In genomic region chr10:83801983-83802382, GRCh38 we compare ENCODE assay signal across 21 cellular contexts.
DNase-seq lines count a peak whose midpoint lies in the region; ATAC-seq, FAIRE-seq and TF ChIP-seq lines count a peak whose summit lies in the region.
"Had no signal": no experiment of that assay in that cellular context is flagged by ENCODE, and none has a peak within 500 bp of the region (broad histone marks: within the 10 kb centered on the region; RNA-seq: fewer than 3 reads in every experiment).

No MANE protein-coding gene starts in this region.

- no peaks in the 10 kb centered on the region for H3F3A ChIP-seq in SK-N-SH (replicated peaks; ENCODE audit: insufficient read depth)

- TF ChIP-seq RAD21 in SK-N-SH (IDR thresholded peaks at IDR 0.05; ENCODE audit: low read length) = peak; percentile 8; the same call in 1 of the 2 replicates
- TF ChIP-seq RAD21 in H1 (IDR thresholded peaks at IDR 0.05 in 1 of 2, conservative IDR thresholded peaks at IDR 0.05 in 1 of 2; ENCODE audit: low read depth in 2 of 2, low read length in 2 of 2) = peak; percentile 76 to 78

- no peak overlapping the region for H2BK5ac ChIP-seq in H1 (ENCODE audit: low read depth, low read length)

- H3K9me3 Mint-ChIP-seq in HFFc6 (peaks cover 65% of the 10 kb centered on the region), endothelial cell (ENCODE audit: unreplicated experiment) (no peaks in the 10 kb centered on the region)
- H3K9me3 Mint-ChIP-seq: activated CD8-positive, alpha-beta T cell treated with anti-CD3 and anti-CD28 coated beads for 36 hours; activated T-cell treated with anti-CD3 and anti-CD28 coated beads, Interleukin-2, amount 50 U/mL, for 4 hours; T-helper 2 cell treated with Interferon-gamma antibody and Interleukin-4, amounts not matched to agents 5 μg/mL and 100 μg/mL, for 36 hours had no signal

- peaks cover 7% of the 10 kb centered on the region; the same call in 1 of the 2 replicates for H3K36me3 Mint-ChIP-seq in HFFc6 (ENCODE audit: low read depth)
- H3K36me3 Mint-ChIP-seq in endothelial cell (ENCODE audit: low read depth, unreplicated experiment) = no peaks in the 10 kb centered on the region
- H3K36me3 Mint-ChIP-seq: activated naive CD4-positive, alpha-beta T cell treated with anti-CD3 and anti-CD28 coated beads, Interleukin-2, amount 50 U/mL, for 24 hours; CD4-positive, alpha-beta memory T cell had no signal

- peaks cover 0 to 6% of the 10 kb centered on the region in 2 experiments; a peak in 1 of 4 replicates for H3K4me1 ChIP-seq in SK-N-SH (ENCODE audit: control insufficient read depth in 1 of 2, insufficient read depth in 2 of 2, low read depth in 1 of 2, low read length in 1 of 2)
- no peaks in the 10 kb centered on the region for H3K4me1 ChIP-seq in H1 (replicated peaks in 1 of 4; ENCODE audit: control insufficient read depth in 3 of 4, insufficient read depth in 4 of 4, low read length in 3 of 4)
- H3K4me1 ChIP-seq: left lung, SJSA1 had no signal

- ATAC-seq in SK-N-SH treated with all-trans-retinoic acid at 6 μM for 48 hours = no peak
- ATAC-seq: activated CD8-positive, alpha-beta T cell treated with anti-CD3 and anti-CD28 coated beads for 36 hours; activated T-cell treated with anti-CD3 and anti-CD28 coated beads, Interleukin-2, amount 50 U/mL, for 4 hours; HCT116; left lung had no signal

- TF ChIP-seq CTCF in SK-N-SH (IDR thresholded peaks at IDR 0.05) (no peak), H1 (IDR thresholded peaks at IDR 0.05; ENCODE audit: control extremely low read depth in 1 of 3, insufficient read depth in 1 of 3, low read depth in 1 of 3, low read length in 3 of 3) (peak in 2 of 3 experiments; percentile 37 to 40; a peak in 3 of 4 replicates), HFFc6 (IDR thresholded peaks at IDR 0.05) (no peak), endothelial cell (IDR thresholded peaks at IDR 0.05; ENCODE audit: unreplicated experiment) (no peak)

- H3K27ac Mint-ChIP-seq in HFFc6 (no peak overlapping the region), endothelial cell (ENCODE audit: unreplicated experiment) (no peak overlapping the region)
- H3K27ac Mint-ChIP-seq: activated CD8-positive, alpha-beta T cell treated with anti-CD3 and anti-CD28 coated beads for 36 hours; activated naive CD4-positive, alpha-beta T cell treated with anti-CD3 and anti-CD28 coated beads, Interleukin-2, amount 50 U/mL, for 24 hours; T-helper 2 cell treated with Interferon-gamma antibody and Interleukin-4, amounts not matched to agents 5 μg/mL and 100 μg/mL, for 36 hours had no signal

- FAIRE-seq in H1 (lab: Jason Lieb, UNC) = no peak

- H3K79me1 ChIP-seq in H1 (ENCODE audit: low read depth, low read length) = no peaks in the 10 kb centered on the region

- H3K4me3 Mint-ChIP-seq in HFFc6 (no peak overlapping the region), endothelial cell (ENCODE audit: unreplicated experiment) (no peak overlapping the region)
- H3K4me3 Mint-ChIP-seq: activated CD8-positive, alpha-beta T cell treated with anti-CD3 and anti-CD28 coated beads for 36 hours; activated naive CD4-positive, alpha-beta T cell treated with anti-CD3 and anti-CD28 coated beads, Interleukin-2, amount 50 U/mL, for 24 hours; activated T-cell treated with anti-CD3 and anti-CD28 coated beads, Interleukin-2, amount 50 U/mL, for 4 hours; CD4-positive, alpha-beta memory T cell; T-helper 2 cell treated with Interferon-gamma antibody and Interleukin-4, amounts not matched to agents 5 μg/mL and 100 μg/mL, for 36 hours had no signal

- H3K4me2 ChIP-seq in SK-N-SH (no peak overlapping the region), H1 (ENCODE audit: insufficient read depth in 1 of 2, low read depth in 2 of 2, low read length in 2 of 2) (no peak overlapping the region)

- H3K9ac ChIP-seq in SK-N-SH (no peak overlapping the region), H1 (replicated peaks in 1 of 4; ENCODE audit: extremely low read depth in 1 of 4, low read depth in 3 of 4, low read length in 3 of 4) (no peak overlapping the region)

- H3K4me3 ChIP-seq in SK-N-SH (ENCODE audit: low read depth in 2 of 2, low read length in 1 of 2) (no peak overlapping the region), H1 (ENCODE audit: extremely low read depth in 1 of 4, insufficient read depth in 2 of 4, low read depth in 3 of 4, low read length in 4 of 4) (no peak overlapping the region)
- H3K4me3 ChIP-seq: left lung, SJSA1 had no signal

- H3K79me2 ChIP-seq in SK-N-SH (ENCODE audit: insufficient read depth) = no peaks in the 10 kb centered on the region
- no peaks in the 10 kb centered on the region for H3K79me2 ChIP-seq in H1 (ENCODE audit: control insufficient read depth in 1 of 2, insufficient read depth in 2 of 2, low read length in 2 of 2)

- no peak for TF ChIP-seq EP300 in SK-N-SH (IDR thresholded peaks at IDR 0.05; ENCODE audit: borderline replicate concordance in 1 of 2, low read depth in 1 of 2, low read length in 1 of 2)
- no peak for TF ChIP-seq EP300 in H1 (IDR thresholded peaks at IDR 0.05; ENCODE audit: borderline replicate concordance in 1 of 2, low read depth in 2 of 2, low read length in 2 of 2)

- no peak overlapping the region for H4K8ac ChIP-seq in H1 (ENCODE audit: extremely low read depth, insufficient read depth, low read length)

- no peaks in the 10 kb centered on the region for H3K9me2 ChIP-seq in SK-N-SH

- H3K4me1 Mint-ChIP-seq in HFFc6 (ENCODE audit: low read depth) = no peaks in the 10 kb centered on the region
- H3K4me1 Mint-ChIP-seq in endothelial cell (ENCODE audit: unreplicated experiment) = no peaks in the 10 kb centered on the region
- H3K4me1 Mint-ChIP-seq: activated naive CD4-positive, alpha-beta T cell treated with anti-CD3 and anti-CD28 coated beads, Interleukin-2, amount 50 U/mL, for 24 hours; CD4-positive, alpha-beta memory T cell had no signal

- H3K14ac ChIP-seq in H1 (ENCODE audit: insufficient read length) = no peak overlapping the region

- H3K27ac ChIP-seq in SK-N-SH (ENCODE audit: low read depth in 2 of 2, low read length in 1 of 2) (no peak overlapping the region), H1 (ENCODE audit: low read depth, low read length) (no peak overlapping the region)
- H3K27ac ChIP-seq: left lung, SJSA1 had no signal

- no peak overlapping the region for H2BK120ac ChIP-seq in H1 (replicated peaks; ENCODE audit: low read depth, low read length)

- H4K20me1 ChIP-seq in SK-N-SH (ENCODE audit: insufficient read depth) (no peaks in the 10 kb centered on the region), H1 (replicated peaks in 1 of 2; ENCODE audit: control insufficient read depth in 1 of 2, insufficient read depth in 2 of 2, low read length in 2 of 2) (peaks cover 0 to 2% of the 10 kb centered on the region in 2 experiments)

- no peaks in the 10 kb centered on the region for H3K36me3 ChIP-seq in SK-N-SH (replicated peaks in 1 of 2; ENCODE audit: control insufficient read depth in 1 of 2, insufficient read depth in 2 of 2, low read length in 1 of 2)
- H3K36me3 ChIP-seq in H1 (ENCODE audit: control insufficient read depth in 2 of 4, insufficient read depth in 4 of 4, low read length in 3 of 4) = no peaks in the 10 kb centered on the region
- H3K36me3 ChIP-seq: left lung, SJSA1 had no signal

- H4K5ac ChIP-seq in H1 (ENCODE audit: insufficient read length, low read depth, low read length) = no peak overlapping the region

- H3K27me3 ChIP-seq in SK-N-SH (ENCODE audit: insufficient read depth) (no peaks in the 10 kb centered on the region), H1 (replicated peaks in 1 of 4; ENCODE audit: control insufficient read depth in 3 of 4, extremely low read depth in 1 of 4, insufficient read depth in 3 of 4, low read length in 3 of 4) (no peaks in the 10 kb centered on the region)
- H3K27me3 ChIP-seq: left lung, SJSA1 had no signal

- H3K18ac ChIP-seq in H1 (ENCODE audit: extremely low read depth, low read length) = no peak overlapping the region

- TF ChIP-seq POLR2A in H1 (IDR thresholded peaks at IDR 0.05; ENCODE audit: control extremely low read depth in 1 of 2, low read depth in 2 of 2, low read length in 2 of 2) = no peak

- no peak overlapping the region for H2BK15ac ChIP-seq in H1 (ENCODE audit: low read length)

- no peaks in the 10 kb centered on the region for H3K27me3 Mint-ChIP-seq in HFFc6 (ENCODE audit: insufficient read depth)
- no peaks in the 10 kb centered on the region for H3K27me3 Mint-ChIP-seq in endothelial cell (ENCODE audit: unreplicated experiment)
- H3K27me3 Mint-ChIP-seq: activated CD8-positive, alpha-beta T cell treated with anti-CD3 and anti-CD28 coated beads for 36 hours; activated naive CD4-positive, alpha-beta T cell treated with anti-CD3 and anti-CD28 coated beads, Interleukin-2, amount 50 U/mL, for 24 hours; CD4-positive, alpha-beta memory T cell had no signal

- H3K9me3 ChIP-seq in SK-N-SH = no peaks in the 10 kb centered on the region
- no peaks in the 10 kb centered on the region for H3K9me3 ChIP-seq in H1 (ENCODE audit: insufficient read depth in 2 of 2, low read depth in 1 of 2, low read length in 1 of 2)
- H3K9me3 ChIP-seq: SJSA1 had no signal

- CTCF ChIA-PET in SK-N-SH (lab: Yijun Ruan, JAX) (no interaction called here), H1 (lab: Charles Lee; ENCODE audit: partially characterized antibody) (interaction anchor here (1.0 to 1.8 kb wide), 5 partner anchors 10 to 158 kb away, joined by 3 to 12 read pairs (median 7); no protein-coding TSS in a partner anchor)

- no peak overlapping the region for H2BK12ac ChIP-seq in H1 (ENCODE audit: low read depth, low read length)

- no peak overlapping the region for H3K56ac ChIP-seq in H1 (replicated peaks; ENCODE audit: insufficient read length, low read depth, low read length)

- H2AK5ac ChIP-seq in H1 (ENCODE audit: low read depth, low read length) = no peak overlapping the region

- POLR2A ChIA-PET in SK-N-SH (lab: Yijun Ruan, JAX) (no interaction called here), H1 (lab: Charles Lee; ENCODE audit: partially characterized antibody) (no interaction called here)

- H2AFZ ChIP-seq in SK-N-SH (ENCODE audit: low read depth) (no peak overlapping the region), H1 (ENCODE audit: low read length) (no peak overlapping the region)

- no peak overlapping the region for H3K23ac ChIP-seq in H1 (ENCODE audit: insufficient read length)

- no peak overlapping the region for H2BK20ac ChIP-seq in H1 (ENCODE audit: low read length)

- DNase-seq in SK-N-SH = no peak
- DNase-seq in NCI-H69 (lab: John Stamatoyannopoulos, UW) = peak; percentile 18
- no peak for DNase-seq in H1 (ENCODE audit: low read depth in 1 of 2, low spot score in 2 of 2)
- DNase-seq in HFFc6 = no peak
- DNase-seq in NCI-H526 (lab: John Stamatoyannopoulos, UW) = no peak
- DNase-seq in endothelial cell (ENCODE audit: low spot score) = no peak
- DNase-seq in amniotic stem cell (lab: John Stamatoyannopoulos, UW) = no peak
- DNase-seq: activated CD8-positive, alpha-beta T cell treated with anti-CD3 and anti-CD28 coated beads for 36 hours; activated T-cell treated with anti-CD3 and anti-CD28 coated beads, Interleukin-2, amount 50 U/mL, for 4 hours; CD4-positive, alpha-beta memory T cell; effector CD8-positive, alpha-beta T cell; glutamatergic neuron; left lung; NCI-H1048; NCI-H1930; NCI-H510A treated with DMSO at 0.1 percent for 48 hours had no signal

- H4K91ac ChIP-seq in H1 (replicated peaks; ENCODE audit: insufficient read length, low read length) = no peak overlapping the region

- H3K4ac ChIP-seq in H1 (replicated peaks; ENCODE audit: insufficient read length, low read depth, low read length) = no peak overlapping the region

- H3K23me2 ChIP-seq in H1 (ENCODE audit: low read depth, low read length) = no peaks in the 10 kb centered on the region

TF ChIP-seq in H1, 55 proteins besides CTCF, POLR2A, EP300 and RAD21 (continues in another document):
- TF ChIP-seq SIRT6 (IDR thresholded peaks at IDR 0.05; ENCODE audit: low read length) = no peak

Comparison
In these comparisons a context has a peak if more than half of its experiments do, and no peak if none do; other contexts are left out.
1. CTCF ChIP-seq: peak in H1 (2 of 3); none in SK-N-SH (single experiment), HFFc6 (single experiment) and endothelial cell (single experiment).
2. Of the 17 proteins assayed by ChIP-seq in both H1 and SK-N-SH: peak only in H1: CTCF; only in SK-N-SH: none; in both: RAD21; in neither: 15.